Comparison of ENCODE assay signal across 28 cellular contexts in genomic region chr14:103443106-103443505, GRCh38. TPM values are rescaled to one million over a fixed set of nuclear protein-coding genes. Genes with fewer than 3 reads are reported as not detected.
A peak's percentile ranks its signal among the peaks of the same experiment; 100 is the strongest.
DNase-seq lines count a peak whose midpoint lies in the region; ATAC-seq, FAIRE-seq and TF ChIP-seq lines count a peak whose summit lies in the region.
"Had no signal": no experiment of that assay in that cellular context is flagged by ENCODE, and none has a peak within 500 bp of the region (broad histone marks: within the 10 kb centered on the region; RNA-seq: fewer than 3 reads in every experiment).

No MANE protein-coding gene starts in this region.

- no peak for ATAC-seq in GM12878
- ATAC-seq in stimulated activated naive B cell treated with anti-CD40 and anti-IgM and Interleukin-4, amounts not matched to agents 10 μg/mL and 1 μg/mL and 100 μg/mL, for 72 hours (replicated peaks) = peak in 1 of 2 donors; percentile 36
- no peak for ATAC-seq in HG03045 (IDR thresholded peaks at IDR 0.05; ENCODE audit: unreplicated experiment)
- ATAC-seq: activated CD4-positive, alpha-beta T cell treated with anti-CD3 and anti-CD28 coated beads for 36 hours; activated CD8-positive, alpha-beta T cell treated with anti-CD3 and anti-CD28 coated beads, Interleukin-2, amount 10 ng/mL, durations not matched to agents 7 days and 5 days; gastrocnemius medialis; naive thymus-derived CD8-positive, alpha-beta T cell; SK-N-SH treated with all-trans-retinoic acid at 6 μM for 48 hours; stimulated activated memory B cell treated with anti-CD40 and anti-IgM and Interleukin-4, amounts not matched to agents 10 μg/mL and 1 μg/mL and 100 μg/mL, for 72 hours had no signal

- H3K4me3 Mint-ChIP-seq in stimulated activated naive B cell treated with anti-CD40 and anti-IgM and Interleukin-4, amounts not matched to agents 10 μg/mL and 1 μg/mL and 100 μg/mL, for 72 hours = peak overlapping the region in 1 of 2 donors; percentile 64
- H3K4me3 Mint-ChIP-seq: activated CD4-positive, alpha-beta T cell treated with anti-CD3 and anti-CD28 coated beads for 36 hours; activated CD8-positive, alpha-beta T cell treated with anti-CD3 and anti-CD28 coated beads, Interleukin-2, amount 10 ng/mL, durations not matched to agents 7 days and 5 days; activated naive CD4-positive, alpha-beta T cell treated with anti-CD3 and anti-CD28 coated beads, Interleukin-2, amount 10 ng/mL, durations not matched to agents 7 days and 5 days; brain; stimulated activated memory B cell treated with anti-CD40 and anti-IgM and Interleukin-4, amounts not matched to agents 10 μg/mL and 1 μg/mL and 100 μg/mL, for 72 hours had no signal

- POLR2A ChIA-PET in OCI-LY7 (lab: Charles Lee) (interaction anchor here (0.5 to 1.2 kb wide), 2 partner anchors 43 to 406 kb away, joined by 3 to 4 read pairs; no protein-coding TSS in a partner anchor), GM12878 (lab: Charles Lee) (interaction anchor here (0.6 kb wide), 1 partner anchor 19 kb away, joined by 4 read pairs; no protein-coding TSS in a partner anchor)

- SMC1A ChIA-PET in GM12878 (lab: Charles Lee; ENCODE audit: uncharacterized antibody, unreplicated experiment) = interaction anchor here (0.7 kb wide), 1 partner anchor 17 kb away, joined by 3 read pairs; no protein-coding TSS in a partner anchor

- TF ChIP-seq EP300 in GM12878 (IDR thresholded peaks at IDR 0.05; ENCODE audit: borderline replicate concordance in 1 of 2, control insufficient read depth in 1 of 2, low read depth in 2 of 2, low read length in 2 of 2) = no peak

- TF ChIP-seq RAD21 in GM12878 (IDR thresholded peaks at IDR 0.05; ENCODE audit: insufficient read depth, low read depth, low read length) = no peak

- 46% methylated on average over 2 of the region's 2 CpGs for WGBS in GM12878 (ENCODE audit: insufficient coverage, insufficient replicate concordance, low lambda C conversion rate, missing lambda C conversion rate)

- in situ Hi-C loops in GM12878 (cut with MboI) = no loop called here

- H4K20me1 ChIP-seq in OCI-LY7 (ENCODE audit: insufficient read depth, low read length) (no peaks in the 10 kb centered on the region), GM12878 (ENCODE audit: control insufficient read depth, insufficient read depth) (no peaks in the 10 kb centered on the region)

- H3K4me1 ChIP-seq in OCI-LY7 (ENCODE audit: insufficient read depth, low read length, poor library complexity, severe bottlenecking) (peaks cover 5% of the 10 kb centered on the region), GM12878 (ENCODE audit: control insufficient read depth, insufficient read depth, low read length) (peaks cover 4% of the 10 kb centered on the region; the same call in 1 of the 2 replicates)

- peaks cover 0 to 2% of the 10 kb centered on the region in 2 donors for H3K9me3 Mint-ChIP-seq in stimulated activated naive B cell treated with anti-CD40 and anti-IgM and Interleukin-4, amounts not matched to agents 10 μg/mL and 1 μg/mL and 100 μg/mL, for 72 hours
- H3K9me3 Mint-ChIP-seq: activated naive CD4-positive, alpha-beta T cell treated with anti-CD3 and anti-CD28 coated beads, Interleukin-2, amount 10 ng/mL, durations not matched to agents 7 days and 5 days; naive thymus-derived CD8-positive, alpha-beta T cell; stimulated activated memory B cell treated with anti-CD40 and anti-IgM and Interleukin-4, amounts not matched to agents 10 μg/mL and 1 μg/mL and 100 μg/mL, for 72 hours had no signal

- H3K27ac ChIP-seq in OCI-LY7 (ENCODE audit: low read depth, low read length, poor library complexity, severe bottlenecking) (no peak overlapping the region), GM12878 (ENCODE audit: control insufficient read depth, insufficient read depth) (no peak overlapping the region)
- H3K27ac ChIP-seq: 22Rv1, C4-2B, dorsolateral prefrontal cortex, gastrocnemius medialis, upper lobe of left lung had no signal

- BruUV-seq in OCI-LY7 (replicated peaks; lab: Mats Ljungman, UMichigan) (TSS peak; percentile 34), GM12878 (replicated peaks; lab: Mats Ljungman, UMichigan) (TSS peak; percentile 21)

- H3K4me2 ChIP-seq in OCI-LY7 (ENCODE audit: low read length) = no peak overlapping the region
- H3K4me2 ChIP-seq in GM12878 (ENCODE audit: control insufficient read depth, insufficient read depth) = no peak overlapping the region

- no peak overlapping the region for H3K9ac ChIP-seq in GM12878 (ENCODE audit: control insufficient read depth, insufficient read depth, low read length)

- no peaks in the 10 kb centered on the region for H3K9me3 ChIP-seq in OCI-LY7 (ENCODE audit: low read length)
- H3K9me3 ChIP-seq in GM12878 (replicated peaks; ENCODE audit: control insufficient read depth, insufficient read depth, low read length) = no peaks in the 10 kb centered on the region
- H3K9me3 ChIP-seq: gastrocnemius medialis, upper lobe of left lung had no signal

- H3K4me3 ChIP-seq in OCI-LY7 (ENCODE audit: low read depth, low read length, poor library complexity, severe bottlenecking) = no peak overlapping the region
- H3K4me3 ChIP-seq in GM12878 = no peak overlapping the region
- H3K4me3 ChIP-seq: dorsolateral prefrontal cortex, gastrocnemius medialis, upper lobe of left lung had no signal

- no peaks in the 10 kb centered on the region for H3K27me3 ChIP-seq in GM12878 (replicated peaks in 1 of 2; ENCODE audit: control insufficient read depth in 2 of 2, insufficient read depth in 2 of 2, low read length in 1 of 2)
- H3K27me3 ChIP-seq: dorsolateral prefrontal cortex, gastrocnemius medialis, upper lobe of left lung had no signal

- H3K36me3 ChIP-seq in OCI-LY7 (ENCODE audit: insufficient read depth, low read length) (peaks cover 47% of the 10 kb centered on the region), GM12878 (ENCODE audit: control insufficient read depth in 2 of 2, insufficient read depth in 2 of 2, low read length in 1 of 2) (peaks cover 0 to 11% of the 10 kb centered on the region in 2 experiments; a peak in 3 of 4 replicates)
- H3K36me3 ChIP-seq: gastrocnemius medialis had no signal

- H2AFZ ChIP-seq in OCI-LY7 (ENCODE audit: low read length) (no peak overlapping the region), GM12878 (ENCODE audit: control insufficient read depth, low read depth, low read length) (no peak overlapping the region)

- RAD21 ChIA-PET in GM12878 (lab: Charles Lee; ENCODE audit: unreplicated experiment) = interaction anchor here (0.8 kb wide), 1 partner anchor 52 kb away, joined by 3 read pairs; no protein-coding TSS in a partner anchor

- H3K79me2 ChIP-seq in OCI-LY7 (ENCODE audit: insufficient read depth, low read depth, low read length) (peaks cover 13% of the 10 kb centered on the region; the same call in 1 of the 2 replicates), GM12878 (ENCODE audit: control insufficient read depth, insufficient read depth, low read length) (peaks cover 12% of the 10 kb centered on the region)

- TF ChIP-seq POLR2A in GM12878 (IDR thresholded peaks at IDR 0.05; ENCODE audit: low read depth, low read length) = no peak

- no peaks in the 10 kb centered on the region for H3K27me3 Mint-ChIP-seq in stimulated activated naive B cell treated with anti-CD40 and anti-IgM and Interleukin-4, amounts not matched to agents 10 μg/mL and 1 μg/mL and 100 μg/mL, for 72 hours
- H3K27me3 Mint-ChIP-seq: activated CD4-positive, alpha-beta T cell treated with anti-CD3 and anti-CD28 coated beads for 36 hours; activated naive CD4-positive, alpha-beta T cell treated with anti-CD3 and anti-CD28 coated beads, Interleukin-2, amount 10 ng/mL, durations not matched to agents 7 days and 5 days; brain; naive thymus-derived CD8-positive, alpha-beta T cell; stimulated activated memory B cell treated with anti-CD40 and anti-IgM and Interleukin-4, amounts not matched to agents 10 μg/mL and 1 μg/mL and 100 μg/mL, for 72 hours had no signal

- CTCF ChIA-PET in OCI-LY7 (lab: Charles Lee; ENCODE audit: unreplicated experiment) (no interaction called here), GM12878 (lab: Yijun Ruan, JAX) (interaction anchor here (0.6 to 1.4 kb wide), 2 partner anchors 27 to 55 kb away, joined by 3 read pairs; no protein-coding TSS in a partner anchor)

- intact Hi-C loops in OCI-LY7 (cut with micrococcal nuclease; ENCODE audit: unreplicated experiment) = no loop called here
- intact Hi-C loops in GM12878 (cut with micrococcal nuclease; ENCODE audit: unreplicated experiment) = no loop called here

- DNase-seq in NOMO-1 treated with DMSO at 0.1 percent for 48 hours (lab: John Stamatoyannopoulos, UW; ENCODE audit: unreplicated experiment) (peak; percentile 36), NOMO-1 treated with dmso at 0.1 percent for 144 hours (lab: John Stamatoyannopoulos, UW; ENCODE audit: unreplicated experiment) (no peak), OCI-LY7 (ENCODE audit: low spot score) (no peak), GM12878 (ENCODE audit: low read depth, low spot score) (no peak), occipital lobe (lab: John Stamatoyannopoulos, UW) (no peak), superior temporal gyrus (ENCODE audit: extremely low spot score) (no peak)
- DNase-seq in stimulated activated naive B cell treated with anti-CD40 and anti-IgM and Interleukin-4, amounts not matched to agents 10 μg/mL and 1 μg/mL and 100 μg/mL, for 72 hours = no peak
- DNase-seq: activated CD4-positive, alpha-beta T cell treated with anti-CD3 and anti-CD28 coated beads for 36 hours; activated CD8-positive, alpha-beta T cell treated with anti-CD3 and anti-CD28 coated beads, Interleukin-2, amount 10 ng/mL, durations not matched to agents 7 days and 5 days; activated naive CD4-positive, alpha-beta T cell treated with anti-CD3 and anti-CD28 coated beads, Interleukin-2, amount 10 ng/mL, durations not matched to agents 7 days and 5 days; amniotic stem cell; DND-41; dorsolateral prefrontal cortex; gastrocnemius medialis; H7; kidney glomerular epithelial cell; naive thymus-derived CD8-positive, alpha-beta T cell; NCI-H2107; NCI-H345; NCI-H748 treated with DMSO at 0.1 percent for 48 hours; substantia nigra; upper lobe of left lung had no signal

- no peak for FAIRE-seq in GM12878 (lab: Jason Lieb, UNC)

- peaks cover 30 to 56% of the 10 kb centered on the region in 2 donors for H3K4me1 Mint-ChIP-seq in stimulated activated naive B cell treated with anti-CD40 and anti-IgM and Interleukin-4, amounts not matched to agents 10 μg/mL and 1 μg/mL and 100 μg/mL, for 72 hours
- H3K4me1 Mint-ChIP-seq: activated naive CD4-positive, alpha-beta T cell treated with anti-CD3 and anti-CD28 coated beads, Interleukin-2, amount 10 ng/mL, durations not matched to agents 7 days and 5 days had no signal

- no peaks in the 10 kb centered on the region for H3K9me2 ChIP-seq in OCI-LY7 (ENCODE audit: insufficient read depth, low read length)

- H3K27ac Mint-ChIP-seq in stimulated activated naive B cell treated with anti-CD40 and anti-IgM and Interleukin-4, amounts not matched to agents 10 μg/mL and 1 μg/mL and 100 μg/mL, for 72 hours = peak overlapping the region; percentile 57
- H3K27ac Mint-ChIP-seq: activated CD4-positive, alpha-beta T cell treated with anti-CD3 and anti-CD28 coated beads for 36 hours; activated CD8-positive, alpha-beta T cell treated with anti-CD3 and anti-CD28 coated beads, Interleukin-2, amount 10 ng/mL, durations not matched to agents 7 days and 5 days; activated naive CD4-positive, alpha-beta T cell treated with anti-CD3 and anti-CD28 coated beads, Interleukin-2, amount 10 ng/mL, durations not matched to agents 7 days and 5 days had no signal

- TF ChIP-seq CTCF in OCI-LY7 (conservative IDR thresholded peaks at IDR 0.05; ENCODE audit: low read length) (no peak), GM12878 (IDR thresholded peaks at IDR 0.05 in 2 of 3, conservative IDR thresholded peaks at IDR 0.05 in 1 of 3; ENCODE audit: control insufficient read depth in 2 of 3, extremely low read depth in 1 of 3, insufficient read depth in 1 of 3, low read depth in 3 of 3, low read length in 3 of 3) (no peak)

- H3K36me3 Mint-ChIP-seq in stimulated activated naive B cell treated with anti-CD40 and anti-IgM and Interleukin-4, amounts not matched to agents 10 μg/mL and 1 μg/mL and 100 μg/mL, for 72 hours = peaks cover 22 to 39% of the 10 kb centered on the region in 2 donors

RNA-seq across cellular contexts. Expression of gene MARK3, which starts 57.9 kb away (rescaled TPM):
- total RNA-seq in OCI-LY7 (2014; rRNA removed; shearing (Covaris generic)) = 70.8 and 72.7 TPM in 2 replicates
- total RNA-seq in OCI-LY7 (2022) = 83.6 and 89.0 TPM in 2 replicates
- 225 and 244 TPM in 2 replicates for total RNA-seq in GM12878 (2013; cell fraction: nucleolus; rRNA removed)
- 39.6 and 43.3 TPM in 2 replicates for total RNA-seq in GM12878 (2014; rRNA removed)
- total RNA-seq in GM12878 (2014; rRNA removed; fragmentation: Illumina TruSeq; extraction: Trizol) = 48.0 and 48.3 TPM in 2 replicates
- 51.9 and 59.3 TPM in 2 replicates for total RNA-seq in GM12878 (2021)
- 36.8 TPM for polyA plus RNA-seq in GM12878 (2011; ENCODE audit: low read depth)
- polyA plus RNA-seq in GM12878 (2011; rRNA removed) = 75.1 and 85.6 TPM in 2 replicates
- polyA plus RNA-seq in GM12878 (2011; cell fraction: cytosol; rRNA removed) = 40.5 and 46.1 TPM in 2 replicates
- polyA plus RNA-seq in GM12878 (2011; cell fraction: nucleus; rRNA removed) = 90.2 and 95.2 TPM in 2 replicates
- 39.8 and 47.5 TPM in 2 replicates for polyA plus RNA-seq in GM12878 (2012)
- 50.7 and 52.0 TPM in 2 replicates for polyA plus RNA-seq in GM12878 (2014; fragmentation: Illumina TruSeq; extraction: Trizol)
- 10 to 100 TPM; 10.7 to 19.8 TPM for polyA plus RNA-seq in GM12878 (2014; fragmentation: Nextera tagmentation; extraction: Ambion mirVana)
- 43.2 and 49.9 TPM in 2 replicates for polyA plus RNA-seq in GM12878 (2014; rRNA removed)
- polyA plus RNA-seq in GM12878 (2016; fragmentation: Nextera tagmentation; extraction: Ambion mirVana) = 10 to 100 TPM; 28.6 to 31.0 TPM
- 73.2 and 80.4 TPM in 2 replicates for polyA minus RNA-seq in GM12878 (2011; rRNA and poly(A)+ RNA removed)
- polyA minus RNA-seq in GM12878 (2011; cell fraction: cytosol; rRNA and poly(A)+ RNA removed) = 15.8 and 21.0 TPM in 2 replicates
- 63.7 and 92.2 TPM in 2 replicates for polyA minus RNA-seq in GM12878 (2011; cell fraction: nucleus; rRNA and poly(A)+ RNA removed)
- 146 TPM for total RNA-seq in occipital lobe
